In genomic region chr15:74127255-74127953, GRCh38 we compare ENCODE assay signal across 1 cellular context.
TF ChIP-seq lines count a peak whose summit lies in the region.

No MANE protein-coding gene starts in this region.

TF ChIP-seq in WTC11, 78 proteins besides CTCF, POLR2A, EP300 and RAD21 (continued from another document):
- TF ChIP-seq HMGA2 (CRISPR knock-in tag; IDR thresholded peaks at IDR 0.05), result no peak
- peak; percentile 53; the same call in 1 of the 2 replicates for TF ChIP-seq FOXP1 (CRISPR knock-in tag; IDR thresholded peaks at IDR 0.05; ENCODE audit: borderline replicate concordance)
- TF ChIP-seq PRDM15 (CRISPR knock-in tag; IDR thresholded peaks at IDR 0.05), result no peak
